ENCODE assay signal across 27 cellular contexts in genomic region chr6:34102696-34103095, GRCh38. TPM values are rescaled to one million over a fixed set of nuclear protein-coding genes. Genes with fewer than 3 reads are reported as not detected.
"Had no signal": no experiment of that assay in that cellular context is flagged by ENCODE, and none has a peak within 500 bp of the region (broad histone marks: within the 10 kb centered on the region; RNA-seq: fewer than 3 reads in every experiment).

No MANE protein-coding gene starts in this region.

- H3K27me3 ChIP-seq: hepatocyte, neural progenitor cell, ovary, uterus had no signal

- DNase-seq: islet precursor cell; left ventricle myocardium inferior; mesendoderm; midbrain; naive B cell; natural killer cell; nephron progenitor cell; ovary; retina; spleen; stimulated activated CD4-positive, alpha-beta T cell treated with anti-CD3 and anti-CD28 coated beads, Interleukin-4, amount 100 ng/mL, for 24 hours; stimulated activated naive CD4-positive, alpha-beta T cell; uterus had no signal

- H3K4me2 ChIP-seq: hepatocyte, neural progenitor cell had no signal

- H3K27ac Mint-ChIP-seq: natural killer cell; neural progenitor cell; stimulated activated effector memory CD8-positive, alpha-beta T cell treated with anti-CD3 and anti-CD28 coated beads, Interleukin-12 subunit alpha, Interleukin-12 subunit beta, amount 100 ng/mL, for 72 hours; stimulated activated naive CD8-positive, alpha-beta T cell treated with anti-CD3 and anti-CD28 coated beads, Interleukin-15, Interleukin-2, amounts not matched to agents 100 ng/mL and 50 ng/mL, for 24 hours; type B pancreatic cell had no signal

- H3K4me1 Mint-ChIP-seq: natural killer cell; neural progenitor cell; stimulated activated effector memory CD8-positive, alpha-beta T cell treated with anti-CD3 and anti-CD28 coated beads, Interleukin-12 subunit alpha, Interleukin-12 subunit beta, amount 100 ng/mL, for 72 hours had no signal

- H3K9me3 ChIP-seq: left ventricle myocardium inferior, ovary, prostate gland, spleen, suprapubic skin, tibial nerve, uterus had no signal

- H3K36me3 Mint-ChIP-seq: naive B cell; natural killer cell; neural progenitor cell; stimulated activated effector memory CD8-positive, alpha-beta T cell treated with anti-CD3 and anti-CD28 coated beads, Interleukin-12 subunit alpha, Interleukin-12 subunit beta, amount 100 ng/mL, for 72 hours; type B pancreatic cell had no signal

- H3K9ac ChIP-seq: neural progenitor cell had no signal

- H2AFZ ChIP-seq: hepatocyte, neural progenitor cell had no signal

- H3K4me1 ChIP-seq: left ventricle myocardium inferior, prostate gland, spleen, tibial nerve, uterus had no signal

- ATAC-seq: natural killer cell; right cardiac atrium; sciatic nerve; stimulated activated effector memory CD8-positive, alpha-beta T cell treated with anti-CD3 and anti-CD28 coated beads, Interleukin-12 subunit alpha, Interleukin-12 subunit beta, amount 100 ng/mL, for 72 hours had no signal

- H3K4me3 Mint-ChIP-seq: natural killer cell; nephron progenitor cell; neural progenitor cell; stimulated activated effector memory CD8-positive, alpha-beta T cell treated with anti-CD3 and anti-CD28 coated beads, Interleukin-12 subunit alpha, Interleukin-12 subunit beta, amount 100 ng/mL, for 72 hours; stimulated activated naive CD8-positive, alpha-beta T cell treated with anti-CD3 and anti-CD28 coated beads, Interleukin-15, Interleukin-2, amounts not matched to agents 100 ng/mL and 50 ng/mL, for 24 hours; type B pancreatic cell had no signal

- H3K79me2 ChIP-seq: hepatocyte had no signal

- H3K27ac ChIP-seq: hepatocyte, left ventricle myocardium inferior, neural progenitor cell, ovary, prostate gland, spleen, suprapubic skin, tibial nerve, uterus had no signal

- H3K4me3 ChIP-seq: hepatocyte, left ventricle myocardium inferior, lung, neural progenitor cell, ovary, prostate gland, skin epidermis, spleen, suprapubic skin, tibial nerve, uterus had no signal

- H3K9me3 Mint-ChIP-seq: naive B cell; natural killer cell; nephron progenitor cell; neural progenitor cell; stimulated activated effector memory CD8-positive, alpha-beta T cell treated with anti-CD3 and anti-CD28 coated beads, Interleukin-12 subunit alpha, Interleukin-12 subunit beta, amount 100 ng/mL, for 72 hours; stimulated activated naive CD8-positive, alpha-beta T cell treated with anti-CD3 and anti-CD28 coated beads, Interleukin-15, Interleukin-2, amounts not matched to agents 100 ng/mL and 50 ng/mL, for 24 hours; type B pancreatic cell had no signal

- H3K36me3 ChIP-seq: left ventricle myocardium inferior, neural progenitor cell, ovary, prostate gland, spleen, suprapubic skin, tibial nerve, uterus had no signal

- H3K27me3 Mint-ChIP-seq: stimulated activated naive CD8-positive, alpha-beta T cell treated with anti-CD3 and anti-CD28 coated beads, Interleukin-15, Interleukin-2, amounts not matched to agents 100 ng/mL and 50 ng/mL, for 24 hours had no signal

RNA-seq across cellular contexts. Expression of gene GRM4, which starts 43.2 kb away (rescaled TPM):
- total RNA-seq: kidney epithelial cell, left ventricle myocardium inferior, natural killer cell, right cardiac atrium, sciatic nerve, subcutaneous adipose tissue, suprapubic skin, tibial nerve had no signal
- polyA plus RNA-seq: hepatocyte, right cardiac atrium had no signal
